Comparison of ENCODE assay signal across 1 cellular context in genomic region chr21:42841156-42841915, GRCh38.
TF ChIP-seq lines count a peak whose summit lies in the region.

No MANE protein-coding gene starts in this region.

TF ChIP-seq in IMR-90, 13 proteins besides CTCF, POLR2A, EP300 and RAD21 (continued from another document):
- TF ChIP-seq MAZ (IDR thresholded peaks at IDR 0.05; ENCODE audit: borderline replicate concordance, low read depth, low read length): no peak
- no peak for TF ChIP-seq NFE2L2 (IDR thresholded peaks at IDR 0.05; ENCODE audit: low read depth, low read length)
- no peak for TF ChIP-seq RCOR1 (IDR thresholded peaks at IDR 0.05; ENCODE audit: insufficient replicate concordance, low read length)
- no peak for TF ChIP-seq BHLHE40 (IDR thresholded peaks at IDR 0.05; ENCODE audit: low read depth, low read length)
- TF ChIP-seq MAFK (IDR thresholded peaks at IDR 0.05; ENCODE audit: low read depth, low read length): no peak
- no peak for TF ChIP-seq SMC3 (IDR thresholded peaks at IDR 0.05; ENCODE audit: low read depth, low read length)
- TF ChIP-seq RFX5 (IDR thresholded peaks at IDR 0.05; ENCODE audit: low read depth, low read length): no peak
- no peak for TF ChIP-seq USF2 (IDR thresholded peaks at IDR 0.05; ENCODE audit: low read depth, low read length)
- TF ChIP-seq MXI1 (IDR thresholded peaks at IDR 0.05; ENCODE audit: borderline replicate concordance, low read depth, low read length): no peak
- no peak for TF ChIP-seq CHD1 (IDR thresholded peaks at IDR 0.05; ENCODE audit: low read depth, low read length)
